In the genomic region with DNA sequence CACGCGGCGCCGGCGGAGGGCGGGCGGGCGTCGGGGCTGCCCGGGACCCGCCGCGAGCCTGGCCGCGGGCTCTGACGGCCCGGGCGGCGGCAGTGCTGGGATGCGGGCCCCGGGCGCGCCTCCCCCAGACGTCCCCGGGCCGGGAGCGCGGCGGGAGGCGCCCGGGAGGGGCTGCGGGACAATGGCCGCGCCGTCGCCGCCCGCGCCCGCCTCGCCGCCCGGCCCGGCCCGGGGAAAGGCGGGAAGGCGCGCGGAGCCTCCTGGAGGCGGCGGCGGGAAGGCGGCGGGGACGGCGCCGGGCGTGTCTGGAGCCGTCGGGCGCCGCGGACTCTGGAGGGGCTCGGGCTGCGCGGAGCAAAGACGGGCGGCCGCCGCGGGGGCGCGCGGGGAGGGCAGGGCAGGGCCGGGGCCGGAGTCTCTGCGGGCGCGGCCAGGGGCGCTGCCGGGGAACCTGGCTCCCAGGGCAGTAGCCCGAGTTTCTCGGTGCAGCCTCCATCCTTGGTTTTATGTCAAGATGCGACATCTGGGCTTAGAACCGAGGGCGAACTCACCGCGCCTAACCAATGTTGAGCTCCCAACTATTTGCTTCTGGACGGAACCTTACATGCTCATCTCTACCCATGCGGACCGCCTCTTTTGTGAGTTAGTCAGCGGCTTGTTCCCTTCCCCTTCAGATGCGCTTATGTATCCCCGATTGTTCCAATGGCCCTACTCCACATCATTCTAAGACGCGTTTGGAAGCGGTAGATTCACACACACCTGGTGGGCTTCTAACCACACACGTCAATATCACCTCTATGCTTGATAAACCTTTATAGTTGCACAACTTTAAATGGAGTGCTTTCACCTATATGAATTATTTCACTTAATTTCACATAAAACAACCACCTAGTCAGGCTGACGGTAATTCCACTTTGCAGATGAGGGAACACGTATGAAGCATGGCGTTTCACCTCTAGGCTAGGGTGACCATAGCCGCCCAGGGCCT, we compare ENCODE assay signal across 8 cellular contexts. TPM values are rescaled to one million over a fixed set of nuclear protein-coding genes. Genes with fewer than 3 reads are reported as not detected.
DNase-seq lines count a peak whose midpoint lies in the region; ATAC-seq and TF ChIP-seq lines count a peak whose summit lies in the region.

No MANE protein-coding gene starts in this region.

- H3K36me3 ChIP-seq in ascending aorta (no peaks in the 10 kb centered on the region), trophoblast cell (ENCODE audit: control insufficient read depth in 1 of 2, insufficient read depth in 2 of 2, low read length in 2 of 2) (no peaks in the 10 kb centered on the region)

- H3K14ac ChIP-seq in trophoblast cell (ENCODE audit: low read length) = peak overlapping the region; percentile 94

- no peak overlapping the region for H2BK5ac ChIP-seq in trophoblast cell (ENCODE audit: low read depth, low read length, poor library complexity)

- peak overlapping the region; percentile 90 for H3K9ac ChIP-seq in trophoblast cell (ENCODE audit: low read length)

- H3K9me3 ChIP-seq in ascending aorta (no peaks in the 10 kb centered on the region), trophoblast cell (ENCODE audit: insufficient read depth, low read depth, low read length) (no peaks in the 10 kb centered on the region)

- peak overlapping the region; percentile 83 for H2BK120ac ChIP-seq in trophoblast cell (ENCODE audit: insufficient read depth, low read length, poor library complexity)

- in situ Hi-C loops in GM13976 (cut with MboI; ENCODE audit: low sequenced_read_pairs, unreplicated experiment) = no loop called here

- intact Hi-C loops in ascending aorta (cut with DNase I) (loop anchor here (1.0 to 2.0 kb wide), 2 partner anchors 39 to 92 kb away; no protein-coding TSS in a partner anchor), left cardiac atrium (cut with DNase I) (no loop called here)

- no peak overlapping the region for H2AK5ac ChIP-seq in trophoblast cell (ENCODE audit: low read length)

- DNase-seq in AG10803 (ENCODE audit: low read depth) (peak; percentile 49), GM13976 (ENCODE audit: low spot score) (peak; percentile 74), NCI-H526 treated with DMSO at 0.1 percent for 48 hours (lab: John Stamatoyannopoulos, UW) (peak; percentile 67), ascending aorta (ENCODE audit: low spot score in 2 of 2) (no peak), left cardiac atrium (peak; percentile 39), trophoblast cell (peak; percentile 37 to 65), middle frontal gyrus (ENCODE audit: extremely low spot score, low spot score) (no peak)

- H3K27me3 ChIP-seq in ascending aorta = no peaks in the 10 kb centered on the region
- no peaks in the 10 kb centered on the region for H3K27me3 ChIP-seq in trophoblast cell (ENCODE audit: insufficient read depth, low read length)

- H3K79me2 ChIP-seq in trophoblast cell (ENCODE audit: control insufficient read depth, insufficient read depth, low read length, poor library complexity) = peaks cover 5% of the 10 kb centered on the region

- TF ChIP-seq CTCF in AG10803 (conservative IDR thresholded peaks at IDR 0.05; ENCODE audit: low read length) = no peak
- no peak for TF ChIP-seq CTCF in GM13976 (IDR thresholded peaks at IDR 0.05; ENCODE audit: borderline replicate concordance, control extremely low read depth, extremely low read depth, insufficient read depth, missing control alignments)
- no peak for TF ChIP-seq CTCF in ascending aorta (IDR thresholded peaks at IDR 0.05)

- no peak overlapping the region for H2BK12ac ChIP-seq in trophoblast cell (ENCODE audit: low read length)

- H3K4ac ChIP-seq in trophoblast cell (ENCODE audit: low read depth, low read length) = peak overlapping the region; percentile 35

- H4K91ac ChIP-seq in trophoblast cell (ENCODE audit: low read depth, low read length) = peak overlapping the region; percentile 91

- H4K12ac ChIP-seq in trophoblast cell (ENCODE audit: low read depth, low read length) = peak overlapping the region; percentile 45

- H3K4me1 ChIP-seq in ascending aorta (peaks cover 0 to 7% of the 10 kb centered on the region in 2 donors), trophoblast cell (ENCODE audit: control insufficient read depth in 1 of 2, insufficient read depth in 2 of 2, low read length in 2 of 2) (peaks cover 8 to 12% of the 10 kb centered on the region in 2 experiments)

- peak overlapping the region; percentile 89 for H3K4me2 ChIP-seq in trophoblast cell (ENCODE audit: low read length)

- H4K8ac ChIP-seq in trophoblast cell (ENCODE audit: low read depth, low read length) = peak overlapping the region; percentile 92

- ATAC-seq in left cardiac atrium (peak; percentile 79 to 83), HG03469 (IDR thresholded peaks at IDR 0.05; ENCODE audit: unreplicated experiment) (no peak)

- WGBS in trophoblast cell (ENCODE audit: extremely low coverage, insufficient coverage, insufficient read length) = no CpG with 5 or more reads among the region's 102 CpGs

- H2AFZ ChIP-seq in trophoblast cell (ENCODE audit: insufficient read depth, low read length, poor library complexity) = peak overlapping the region; percentile 97

- peak overlapping the region; percentile 74 for H3K4me3 ChIP-seq in AG10803 (ENCODE audit: low read length)
- H3K4me3 ChIP-seq in ascending aorta = peak overlapping the region; percentile 76 to 89
- H3K4me3 ChIP-seq in trophoblast cell (ENCODE audit: low read depth, low read length) = peak overlapping the region; percentile 87

- peak overlapping the region; percentile 98 for H3K18ac ChIP-seq in trophoblast cell (ENCODE audit: low read length)

- H3K27ac ChIP-seq in ascending aorta = peak overlapping the region; percentile 66 to 67
- H3K27ac ChIP-seq in trophoblast cell (ENCODE audit: low read depth, low read length) = peak overlapping the region; percentile 32

- H3K23ac ChIP-seq in trophoblast cell (ENCODE audit: low read length) = no peak overlapping the region

- peaks cover 8% of the 10 kb centered on the region for H3K79me1 ChIP-seq in trophoblast cell (ENCODE audit: low read length)

RNA-seq across cellular contexts. Expression of gene ZBTB8A, which starts 0.7 kb away (rescaled TPM):
- total RNA-seq in ascending aorta (2.2 TPM), left cardiac atrium (1 to 10 TPM; 3.0 to 4.7 TPM)
- 8.5 and 9.2 TPM in 2 replicates for polyA plus RNA-seq in trophoblast cell (2013)

Comparison
In these comparisons a context has a peak if more than half of its experiments do, and no peak if none do; other contexts are left out.
1. DNase-seq: peak in AG10803 (single experiment), GM13976 (single experiment), NCI-H526 treated with DMSO at 0.1 percent for 48 hours (single experiment), left cardiac atrium (single experiment) and trophoblast cell (2 of 2); none in ascending aorta (0 of 2) and middle frontal gyrus (single experiment).
2. Peak in every context shown above with its lines, with median percentiles within 50 percentile points of each other: H3K4me3 ChIP-seq.